ENCODE assay signal across 7 cellular contexts in genomic region chr16:19179890-19180490, GRCh38. TPM values are rescaled to one million over a fixed set of nuclear protein-coding genes. Genes with fewer than 3 reads are reported as not detected.
DNase-seq lines count a peak whose midpoint lies in the region; ATAC-seq and TF ChIP-seq lines count a peak whose summit lies in the region.

No MANE protein-coding gene starts in this region.

- H2AFZ ChIP-seq in KMS-11 (ENCODE audit: low read depth) (no peak overlapping the region), fibroblast of lung (ENCODE audit: low read length) (no peak overlapping the region), neural progenitor cell (replicated peaks) (no peak overlapping the region)

- peaks cover 4% of the 10 kb centered on the region for H3K27me3 Mint-ChIP-seq in neural progenitor cell (ENCODE audit: insufficient read depth, low read depth)

- H3K27ac Mint-ChIP-seq in neural progenitor cell = no peak overlapping the region

- TF ChIP-seq CTCF in GM06990 (IDR thresholded peaks at IDR 0.05; ENCODE audit: insufficient read depth, low read length, poor library complexity, severe bottlenecking) (peak; percentile 66), KMS-11 (conservative IDR thresholded peaks at IDR 0.05; ENCODE audit: low read depth, low read length) (peak; percentile 54), WI38 (IDR thresholded peaks at IDR 0.05; ENCODE audit: low read depth, low read length) (peak; percentile 37), fibroblast of lung (conservative IDR thresholded peaks at IDR 0.05 in 1 of 2, IDR thresholded peaks at IDR 0.05 in 1 of 2; ENCODE audit: low read depth in 1 of 2, low read length in 2 of 2) (peak; percentile 47 to 60), neural progenitor cell (IDR thresholded peaks at IDR 0.05) (peak; percentile 91)

- H3K9ac ChIP-seq in KMS-11 = no peak overlapping the region
- H3K9ac ChIP-seq in fibroblast of lung (ENCODE audit: insufficient read depth, low read length) = no peak overlapping the region
- H3K9ac ChIP-seq in neural progenitor cell = no peak overlapping the region

- peaks cover 9% of the 10 kb centered on the region for H3K4me1 Mint-ChIP-seq in neural progenitor cell

- H3K4me3 Mint-ChIP-seq in neural progenitor cell = no peak overlapping the region

- H3K4me3 ChIP-seq in GM06990 (replicated peaks; ENCODE audit: low read depth, low read length) (no peak overlapping the region), KMS-11 (IDR thresholded peaks at IDR 0.05; ENCODE audit: insufficient read depth, low read depth, low read length) (no peak overlapping the region), WI38 (ENCODE audit: low read depth, low read length) (no peak overlapping the region), fibroblast of lung (replicated peaks in 1 of 4; ENCODE audit: control extremely low read depth in 1 of 4, insufficient read depth in 1 of 4, low read depth in 3 of 4, low read length in 4 of 4) (no peak overlapping the region), neural progenitor cell (no peak overlapping the region)

- H4K20me1 ChIP-seq in KMS-11 (ENCODE audit: insufficient read depth) (no peaks in the 10 kb centered on the region), fibroblast of lung (ENCODE audit: control insufficient read depth, extremely low read depth, insufficient read depth, low read length) (no peaks in the 10 kb centered on the region), neural progenitor cell (ENCODE audit: low read depth) (no peaks in the 10 kb centered on the region)

- H3K4me1 ChIP-seq in KMS-11 (ENCODE audit: low read depth, poor library complexity, severe bottlenecking) (no peaks in the 10 kb centered on the region), fibroblast of lung (ENCODE audit: control insufficient read depth, extremely low read depth, insufficient read depth, low read length) (no peaks in the 10 kb centered on the region), neural progenitor cell (no peaks in the 10 kb centered on the region)

- DNase-seq in GM06990 (ENCODE audit: extremely low read depth, insufficient read length) (peak; percentile 36), fibroblast of lung (ENCODE audit: low read depth in 2 of 2) (peak; percentile 12 to 44), neural progenitor cell (ENCODE audit: low spot score) (peak; percentile 83), NCI-H2081 (lab: John Stamatoyannopoulos, UW) (no peak)

- H3K36me3 ChIP-seq in GM06990 (ENCODE audit: control insufficient read depth, insufficient read depth, low read length) (no peaks in the 10 kb centered on the region), KMS-11 (ENCODE audit: insufficient read depth) (no peaks in the 10 kb centered on the region), fibroblast of lung (ENCODE audit: control insufficient read depth, insufficient read depth, low read length) (no peaks in the 10 kb centered on the region), neural progenitor cell (no peaks in the 10 kb centered on the region)

- H3K27me3 ChIP-seq in GM06990 (replicated peaks; ENCODE audit: control insufficient read depth, insufficient read depth, low read length) = no peaks in the 10 kb centered on the region; the same call in 1 of the 2 replicates
- H3K27me3 ChIP-seq in KMS-11 (ENCODE audit: insufficient read depth, low read depth) = no peaks in the 10 kb centered on the region
- no peaks in the 10 kb centered on the region for H3K27me3 ChIP-seq in fibroblast of lung (ENCODE audit: control insufficient read depth, insufficient read depth, low read length)
- no peaks in the 10 kb centered on the region for H3K27me3 ChIP-seq in neural progenitor cell

- H3F3A ChIP-seq in neural progenitor cell (ENCODE audit: low read depth) = no peaks in the 10 kb centered on the region

- H3K9me3 Mint-ChIP-seq in neural progenitor cell = no peaks in the 10 kb centered on the region

- no peaks in the 10 kb centered on the region for H3K9me3 ChIP-seq in fibroblast of lung (ENCODE audit: control insufficient read depth, insufficient read depth, low read depth, low read length)
- no peaks in the 10 kb centered on the region for H3K9me3 ChIP-seq in neural progenitor cell (ENCODE audit: low read depth)

- ATAC-seq in HG03045 (IDR thresholded peaks at IDR 0.05; ENCODE audit: unreplicated experiment) = no peak

- H3K79me2 ChIP-seq in KMS-11 (ENCODE audit: insufficient read depth, low read depth) (no peaks in the 10 kb centered on the region), fibroblast of lung (ENCODE audit: control insufficient read depth, insufficient read depth, low read length) (no peaks in the 10 kb centered on the region), neural progenitor cell (ENCODE audit: low read depth) (no peaks in the 10 kb centered on the region)

- no peak overlapping the region for H3K27ac ChIP-seq in KMS-11
- H3K27ac ChIP-seq in fibroblast of lung (ENCODE audit: insufficient read depth, low read length) = no peak overlapping the region
- no peak overlapping the region for H3K27ac ChIP-seq in neural progenitor cell

- no peak overlapping the region for H3K4me2 ChIP-seq in KMS-11
- H3K4me2 ChIP-seq in fibroblast of lung (ENCODE audit: extremely low read depth, insufficient read depth, low read length) = no peak overlapping the region
- H3K4me2 ChIP-seq in neural progenitor cell = no peak overlapping the region

- H3K36me3 Mint-ChIP-seq in neural progenitor cell = peaks cover 17% of the 10 kb centered on the region

RNA-seq across cellular contexts. Expression of gene SYT17, which starts 11.9 kb away (rescaled TPM):
- total RNA-seq in fibroblast of lung (0.26 and 0.33 TPM in 2 replicates), neural progenitor cell (ENCODE audit: low replicate concordance) (7.2 TPM in 2 replicates)
- 0.15 TPM in 1 of 2 replicates, not detected in the other for polyA plus RNA-seq in fibroblast of lung
- polyA plus RNA-seq in fibroblast of lung (2012) = not detected in 2 replicates
- polyA minus RNA-seq in fibroblast of lung (ENCODE audit: low replicate concordance) = not detected in 2 replicates

Comparison
In these comparisons a context has a peak if more than half of its experiments do, and no peak if none do; other contexts are left out.
1. DNase-seq: peak in GM06990 (single experiment), fibroblast of lung (2 of 2) and neural progenitor cell (single experiment); none in NCI-H2081 (0 of 2).
2. CTCF ChIP-seq: peak in every context shown above with its lines; median percentile 91 in neural progenitor cell; 66 in GM06990; 54 in KMS-11; 54 in fibroblast of lung; 37 in WI38.